25 cellular contexts compared by ENCODE assay signal in genomic region chr1:61352845-61353435, GRCh38.
DNase-seq lines count a peak whose midpoint lies in the region; ATAC-seq and TF ChIP-seq lines count a peak whose summit lies in the region.
"Had no signal": no experiment of that assay in that cellular context is flagged by ENCODE, and none has a peak within 500 bp of the region (broad histone marks: within the 10 kb centered on the region; RNA-seq: fewer than 3 reads in every experiment).

No MANE protein-coding gene starts in this region.

- POLR2A ChIA-PET in RWPE1 (lab: Yijun Ruan, JAX; ENCODE audit: low non-redundant PET): no interaction called here
- POLR2A ChIA-PET in Caco-2 (lab: Charles Lee): no interaction called here

- no peak for TF ChIP-seq CTCF in VCaP (conservative IDR thresholded peaks at IDR 0.05)
- no peak for TF ChIP-seq CTCF in RWPE1 (conservative IDR thresholded peaks at IDR 0.05; ENCODE audit: low read depth)
- no peak for TF ChIP-seq CTCF in Caco-2 (IDR thresholded peaks at IDR 0.05; ENCODE audit: insufficient read depth in 1 of 2, low read depth in 1 of 2, low read length in 1 of 2, severe bottlenecking in 1 of 2, unreplicated experiment in 1 of 2)

- H3K4me3 ChIP-seq in right cardiac atrium (ENCODE audit: low read length): no peak overlapping the region
- no peak overlapping the region for H3K4me3 ChIP-seq in Caco-2 (ENCODE audit: low read depth, low read length)
- H3K4me3 ChIP-seq: dorsolateral prefrontal cortex, right lobe of liver, thoracic aorta, uterus had no signal

- H3K27ac ChIP-seq in VCaP (peak overlapping the region; percentile 90), right cardiac atrium (ENCODE audit: low read length) (peak overlapping the region; percentile 50), RWPE1 (no peak overlapping the region)
- H3K27ac ChIP-seq: dorsolateral prefrontal cortex, parathyroid adenoma, right lobe of liver, thoracic aorta, uterus had no signal

- H3K9me3 ChIP-seq in right cardiac atrium (ENCODE audit: control insufficient read depth, low read length) (no peaks in the 10 kb centered on the region), Caco-2 (no peaks in the 10 kb centered on the region)
- H3K9me3 ChIP-seq: right lobe of liver, thoracic aorta, uterus had no signal

- H3K27me3 Mint-ChIP-seq in Caco-2 (ENCODE audit: insufficient read depth, unreplicated experiment): no peaks in the 10 kb centered on the region
- H3K27me3 Mint-ChIP-seq: activated naive CD4-positive, alpha-beta T cell treated with anti-CD3 and anti-CD28 coated beads, Interleukin-2, amount 10 ng/mL, durations not matched to agents 7 days and 5 days; T-helper 17 cell had no signal

- H3K4me3 Mint-ChIP-seq in Caco-2 (ENCODE audit: unreplicated experiment): no peak overlapping the region
- H3K4me3 Mint-ChIP-seq: activated naive CD4-positive, alpha-beta T cell treated with anti-CD3 and anti-CD28 coated beads, Interleukin-2, amount 10 ng/mL, durations not matched to agents 7 days and 5 days; activated T-cell treated with anti-CD3 and anti-CD28 coated beads, Interleukin-2, amount 50 U/mL, for 4 hours; nephron; T-helper 17 cell had no signal

- H3K27me3 ChIP-seq in right cardiac atrium (ENCODE audit: control insufficient read depth, insufficient read depth) (no peaks in the 10 kb centered on the region), Caco-2 (replicated peaks; ENCODE audit: control insufficient read depth, insufficient read depth, low read length) (no peaks in the 10 kb centered on the region)
- H3K27me3 ChIP-seq: dorsolateral prefrontal cortex, right lobe of liver, uterus had no signal

- intact Hi-C loops in Right ventricle myocardium superior (cut with DNase I): no loop called here
- intact Hi-C loops in Right ventricle myocardium inferior (cut with DNase I): no loop called here
- intact Hi-C loops in right cardiac atrium (cut with DNase I): no loop called here
- intact Hi-C loops in Caco-2 (cut with micrococcal nuclease; ENCODE audit: unreplicated experiment): no loop called here

- peak; percentile 27 for ATAC-seq in Right ventricle myocardium superior (ENCODE audit: poor library complexity)
- no peak for ATAC-seq in Right ventricle myocardium inferior
- peak in 1 of 2 donors; percentile 52 for ATAC-seq in right cardiac atrium
- ATAC-seq: activated T-cell treated with anti-CD3 and anti-CD28 coated beads, Interleukin-2, amount 50 U/mL, for 4 hours; Panc1; right lobe of liver; T-helper 17 cell had no signal

- peaks cover 13% of the 10 kb centered on the region for H3K4me1 Mint-ChIP-seq in Caco-2 (ENCODE audit: low read depth, unreplicated experiment)
- H3K4me1 Mint-ChIP-seq: activated naive CD4-positive, alpha-beta T cell treated with anti-CD3 and anti-CD28 coated beads, Interleukin-2, amount 10 ng/mL, durations not matched to agents 7 days and 5 days; T-helper 17 cell had no signal

- no TSS peak for BruUV-seq in Caco-2 (replicated peaks; lab: Mats Ljungman, UMichigan)

- 56% methylated on average over 3 of the region's 3 CpGs for WGBS in right cardiac atrium

- no peaks in the 10 kb centered on the region for H3K36me3 Mint-ChIP-seq in Caco-2 (ENCODE audit: insufficient read depth, unreplicated experiment)
- H3K36me3 Mint-ChIP-seq: activated naive CD4-positive, alpha-beta T cell treated with anti-CD3 and anti-CD28 coated beads, Interleukin-2, amount 10 ng/mL, durations not matched to agents 7 days and 5 days had no signal

- no peak for DNase-seq in Right ventricle myocardium superior
- no peak for DNase-seq in Right ventricle myocardium inferior (ENCODE audit: missing footprints)
- no peak for DNase-seq in right cardiac atrium
- DNase-seq in RWPE1 (ENCODE audit: low spot score): no peak
- no peak for DNase-seq in nucleus accumbens (lab: John Stamatoyannopoulos, UW)
- no peak for DNase-seq in Caco-2
- DNase-seq in activated effector memory CD4-positive, alpha-beta T cell treated with Interleukin-2 at 50 U/mL for 16 hours: no peak
- DNase-seq: activated CD4-positive, alpha-beta T cell treated with anti-CD3 and anti-CD28 coated beads for 4 hours; activated naive CD4-positive, alpha-beta T cell treated with anti-CD3 and anti-CD28 coated beads, Interleukin-2, amount 10 ng/mL, durations not matched to agents 7 days and 5 days; activated T-cell treated with anti-CD3 and anti-CD28 coated beads, Interleukin-2, amount 50 U/mL, for 4 hours; dorsolateral prefrontal cortex; glutamatergic neuron; NCI-H1048; NCI-H446 treated with DMSO at 0.1 percent for 48 hours; right lobe of liver; stimulated activated CD4-positive, alpha-beta T cell treated with anti-CD3 and anti-CD28 coated beads, Interleukin-12 subunit alpha, Interleukin-12 subunit beta, amount 100 ng/mL, for 4 hours; stimulated activated CD4-positive, alpha-beta T cell treated with anti-CD3 and anti-CD28 coated beads, Interleukin-4, amount 100 ng/mL, for 24 hours; stimulated activated naive CD4-positive, alpha-beta T cell treated with Interleukin-2 at 50 U/mL for 16 hours; T-helper 17 cell; uterus had no signal

- H3K27ac Mint-ChIP-seq in Caco-2 (ENCODE audit: unreplicated experiment): no peak overlapping the region
- H3K27ac Mint-ChIP-seq: activated naive CD4-positive, alpha-beta T cell treated with anti-CD3 and anti-CD28 coated beads, Interleukin-2, amount 10 ng/mL, durations not matched to agents 7 days and 5 days; nephron; T-helper 17 cell had no signal

- H3K36me3 ChIP-seq in Caco-2 (ENCODE audit: control insufficient read depth, insufficient read depth, low read length): no peaks in the 10 kb centered on the region
- H3K36me3 ChIP-seq: uterus had no signal

- H3K4me1 ChIP-seq in right cardiac atrium (ENCODE audit: control insufficient read depth, insufficient read depth, low read length) (peaks cover 11% of the 10 kb centered on the region), Caco-2 (peaks cover 6% of the 10 kb centered on the region; the same call in 1 of the 2 replicates)
- H3K4me1 ChIP-seq: parathyroid adenoma, right lobe of liver, uterus had no signal

- no peaks in the 10 kb centered on the region for H3K9me3 Mint-ChIP-seq in Caco-2 (ENCODE audit: unreplicated experiment)
- H3K9me3 Mint-ChIP-seq: activated naive CD4-positive, alpha-beta T cell treated with anti-CD3 and anti-CD28 coated beads, Interleukin-2, amount 10 ng/mL, durations not matched to agents 7 days and 5 days; activated T-cell treated with anti-CD3 and anti-CD28 coated beads, Interleukin-2, amount 50 U/mL, for 4 hours; nephron had no signal

- CTCF ChIA-PET in RWPE1 (lab: Yijun Ruan, JAX): interaction anchor here (0.8 kb wide), 1 partner anchor 309 kb away, joined by 3 read pairs; no protein-coding TSS in a partner anchor
- CTCF ChIA-PET in Caco-2 (lab: Charles Lee): no interaction called here
